Comparison of ENCODE assay signal across 30 cellular contexts in genomic region chr20:43893930-43894329, GRCh38. TPM values are rescaled to one million over a fixed set of nuclear protein-coding genes. Genes with fewer than 3 reads are reported as not detected.
DNase-seq lines count a peak whose midpoint lies in the region; ATAC-seq and TF ChIP-seq lines count a peak whose summit lies in the region.
"Had no signal": no experiment of that assay in that cellular context is flagged by ENCODE, and none has a peak within 500 bp of the region (broad histone marks: within the 10 kb centered on the region; RNA-seq: fewer than 3 reads in every experiment).

No MANE protein-coding gene starts in this region.

- H3K27me3 Mint-ChIP-seq in MCF 10A (ENCODE audit: insufficient read depth, unreplicated experiment): no peaks in the 10 kb centered on the region

- H3K4me2 ChIP-seq in PC-3 (ENCODE audit: low read length): no peak overlapping the region

- H3K79me2 ChIP-seq in PC-3 (ENCODE audit: low read length): no peaks in the 10 kb centered on the region

- TF ChIP-seq POLR2A in breast epithelium (IDR thresholded peaks at IDR 0.05): no peak

- peaks cover 7% of the 10 kb centered on the region for H3K4me1 Mint-ChIP-seq in MCF 10A (ENCODE audit: insufficient read depth, unreplicated experiment)
- H3K4me1 Mint-ChIP-seq: activated CD8-positive, alpha-beta memory T cell treated with anti-CD3 and anti-CD28 coated beads, Interleukin-2, amount 10 ng/mL, durations not matched to agents 7 days and 5 days; CD4-positive, alpha-beta memory T cell; stimulated activated effector memory CD8-positive, alpha-beta T cell treated with anti-CD3 and anti-CD28 coated beads, Interleukin-12 subunit alpha, Interleukin-12 subunit beta, amount 100 ng/mL, for 72 hours had no signal

- H3K4me3 Mint-ChIP-seq in MCF 10A (ENCODE audit: unreplicated experiment): no peak overlapping the region
- H3K4me3 Mint-ChIP-seq: activated CD8-positive, alpha-beta memory T cell treated with anti-CD3 and anti-CD28 coated beads, Interleukin-2, amount 10 ng/mL, durations not matched to agents 7 days and 5 days; activated T-cell treated with anti-CD3 and anti-CD28 coated beads, Interleukin-2, amount 50 U/mL, for 72 hours; CD4-positive, alpha-beta memory T cell; stimulated activated effector memory CD8-positive, alpha-beta T cell treated with anti-CD3 and anti-CD28 coated beads, Interleukin-12 subunit alpha, Interleukin-12 subunit beta, amount 100 ng/mL, for 72 hours had no signal

- H3K36me3 Mint-ChIP-seq in MCF 10A (ENCODE audit: insufficient read depth, unreplicated experiment): no peaks in the 10 kb centered on the region
- H3K36me3 Mint-ChIP-seq: CD4-positive, alpha-beta memory T cell had no signal

- H3K27ac ChIP-seq in breast epithelium (no peak overlapping the region), PC-3 (ENCODE audit: low read length) (no peak overlapping the region)
- H3K27ac ChIP-seq: 22Rv1, colonic mucosa, heart left ventricle, upper lobe of right lung, WERI-Rb-1 had no signal

- peak; percentile 49 for DNase-seq in MCF 10A (ENCODE audit: unreplicated experiment)
- no peak for DNase-seq in breast epithelium (ENCODE audit: low spot score in 2 of 2)
- peak; percentile 62 for DNase-seq in RKO (ENCODE audit: low spot score)
- peak; percentile 6 for DNase-seq in renal cortical epithelial cell (ENCODE audit: low read depth)
- DNase-seq in posterior cingulate gyrus: no peak
- DNase-seq in PC-3: no peak
- DNase-seq: activated CD4-positive, alpha-beta T cell treated with anti-CD3 and anti-CD28 coated beads, Interleukin-2, amount 50 U/mL, for 1 hour; activated CD8-positive, alpha-beta memory T cell treated with anti-CD3 and anti-CD28 coated beads, Interleukin-2, amount 10 ng/mL, durations not matched to agents 7 days and 5 days; activated naive CD4-positive, alpha-beta T cell treated with Interleukin-2 at 50 U/mL for 16 hours; activated T-cell treated with anti-CD3 and anti-CD28 coated beads, Interleukin-2, amount 50 U/mL, for 72 hours; AML-193; CD4-positive, alpha-beta memory T cell; colonic mucosa; DMS 273 treated with DMSO at 0.1 percent for 48 hours; heart left ventricle; left colon; mesenchymal stem cell; MM.1S; NCI-H1417 treated with DMSO at 0.1 percent for 48 hours; NCI-H2107; NCI-H510A; nucleus accumbens; stimulated activated CD4-positive, alpha-beta T cell treated with anti-CD3 and anti-CD28 coated beads, Interleukin-2, amount 100 ng/mL, for 48 hours; substantia nigra; upper lobe of right lung; WERI-Rb-1 had no signal

- H3K9me3 Mint-ChIP-seq in MCF 10A (ENCODE audit: unreplicated experiment): peaks cover 7% of the 10 kb centered on the region

- CTCF ChIA-PET in MCF 10A (lab: Yijun Ruan, JAX) (interaction anchor here (1.0 kb wide), 1 partner anchor 38 kb away, joined by 3 read pairs; no protein-coding TSS in a partner anchor), PC-3 (lab: Charles Lee) (interaction anchor here (0.6 kb wide), 1 partner anchor 54 kb away, joined by 6 read pairs; no protein-coding TSS in a partner anchor)

- intact Hi-C loops in MCF 10A (cut with micrococcal nuclease) (no loop called here), breast epithelium (cut with DNase I; ENCODE audit: low total_unique reads) (no loop called here), posterior cingulate gyrus (cut with DNase I) (no loop called here), PC-3 (cut with micrococcal nuclease) (no loop called here)

- H3K27ac Mint-ChIP-seq in MCF 10A (ENCODE audit: low read depth, unreplicated experiment): no peak overlapping the region
- H3K27ac Mint-ChIP-seq: activated CD8-positive, alpha-beta memory T cell treated with anti-CD3 and anti-CD28 coated beads, Interleukin-2, amount 10 ng/mL, durations not matched to agents 7 days and 5 days; activated T-cell treated with anti-CD3 and anti-CD28 coated beads, Interleukin-2, amount 50 U/mL, for 72 hours; CD4-positive, alpha-beta memory T cell; stimulated activated effector memory CD8-positive, alpha-beta T cell treated with anti-CD3 and anti-CD28 coated beads, Interleukin-12 subunit alpha, Interleukin-12 subunit beta, amount 100 ng/mL, for 72 hours had no signal

- H3K9me3 ChIP-seq in breast epithelium (peaks cover 12 to 42% of the 10 kb centered on the region in 2 donors), PC-3 (ENCODE audit: low read length) (0 out of 2 replicates have a peak, but pooled peaks cover 5% of the 10 kb centered on the region)
- H3K9me3 ChIP-seq: colonic mucosa, upper lobe of right lung had no signal

- H3F3A ChIP-seq in PC-3 (ENCODE audit: low read length, unreplicated experiment): no peaks in the 10 kb centered on the region

- H3K9me2 ChIP-seq in PC-3 (replicated peaks; ENCODE audit: low read length): no peaks in the 10 kb centered on the region

- H3K4me1 ChIP-seq in breast epithelium (no peaks in the 10 kb centered on the region), PC-3 (ENCODE audit: insufficient read depth, low read length) (peaks cover 3% of the 10 kb centered on the region; the same call in 1 of the 2 replicates)
- H3K4me1 ChIP-seq: colonic mucosa, heart left ventricle, upper lobe of right lung had no signal

- no TSS peak for BruUV-seq in MCF 10A (replicated peaks; lab: Mats Ljungman, UMichigan)
- no TSS peak for BruUV-seq in PC-3 (replicated peaks; lab: Mats Ljungman, UMichigan)

- no peak overlapping the region for H2AFZ ChIP-seq in PC-3 (ENCODE audit: low read length)

- ATAC-seq in esophagus mucosa (peak; percentile 56), GM19395 (IDR thresholded peaks at IDR 0.05; ENCODE audit: unreplicated experiment) (no peak), PC-3 (no peak; the same call in 1 of the 2 replicates)
- ATAC-seq: activated CD8-positive, alpha-beta memory T cell treated with anti-CD3 and anti-CD28 coated beads, Interleukin-2, amount 10 ng/mL, durations not matched to agents 7 days and 5 days; activated T-cell treated with anti-CD3 and anti-CD28 coated beads, Interleukin-2, amount 50 U/mL, for 72 hours; heart left ventricle; left colon; stimulated activated effector memory CD8-positive, alpha-beta T cell treated with anti-CD3 and anti-CD28 coated beads, Interleukin-12 subunit alpha, Interleukin-12 subunit beta, amount 100 ng/mL, for 72 hours; upper lobe of right lung had no signal

- TF ChIP-seq CTCF in MCF 10A (IDR thresholded peaks at IDR 0.05; ENCODE audit: unreplicated experiment): no peak
- no peak for TF ChIP-seq CTCF in breast epithelium (IDR thresholded peaks at IDR 0.05)
- no peak for TF ChIP-seq CTCF in PC-3 (conservative IDR thresholded peaks at IDR 0.05; ENCODE audit: low read depth, low read length)

- H3K27me3 ChIP-seq in breast epithelium: no peaks in the 10 kb centered on the region
- H3K27me3 ChIP-seq in PC-3 (ENCODE audit: low read length): no peaks in the 10 kb centered on the region
- H3K27me3 ChIP-seq: colonic mucosa, upper lobe of right lung had no signal

- H3K4me3 ChIP-seq in breast epithelium: no peak overlapping the region
- H3K4me3 ChIP-seq in PC-3 (ENCODE audit: low read length): no peak overlapping the region
- H3K4me3 ChIP-seq: colonic mucosa, heart left ventricle, upper lobe of right lung had no signal

- H4K20me1 ChIP-seq in PC-3 (ENCODE audit: low read length): no peaks in the 10 kb centered on the region

- POLR2A ChIA-PET in MCF 10A (lab: Yijun Ruan, JAX) (no interaction called here), PC-3 (lab: Charles Lee; ENCODE audit: unreplicated experiment) (no interaction called here)

- H3K9ac ChIP-seq in PC-3 (ENCODE audit: low read length): no peak overlapping the region

- H3K36me3 ChIP-seq in breast epithelium (no peaks in the 10 kb centered on the region), PC-3 (ENCODE audit: low read depth, low read length) (no peaks in the 10 kb centered on the region)
- H3K36me3 ChIP-seq: colonic mucosa, heart left ventricle, upper lobe of right lung, WERI-Rb-1 had no signal

RNA-seq across cellular contexts. Expression of gene TOX2, which starts 20.7 kb away (rescaled TPM):
- total RNA-seq in MCF 10A (2022): 2.4 and 2.7 TPM in 2 replicates
- total RNA-seq in breast epithelium: 1 to 10 TPM in 1 of 3 donors, under 1 TPM in 2; 0.44 to 7.4 (median 0.66) TPM
- 1.2 TPM for total RNA-seq in esophagus mucosa
- not detected in 2 replicates for total RNA-seq in renal cortical epithelial cell
- 0.98 and 1.8 TPM in 2 replicates for total RNA-seq in PC-3 (2014; rRNA removed)

Comparison
In these comparisons a context has a peak if more than half of its experiments do, and no peak if none do; other contexts are left out.
1. DNase-seq: peak in MCF 10A (single experiment), RKO (single experiment) and renal cortical epithelial cell (single experiment); none in breast epithelium (0 of 2), posterior cingulate gyrus (0 of 10) and PC-3 (single experiment).